ENCODE assay signal across 8 cellular contexts in genomic region chr1:36342426-36343185, GRCh38. TPM values are rescaled to one million over a fixed set of nuclear protein-coding genes. Genes with fewer than 3 reads are reported as not detected.
DNase-seq lines count a peak whose midpoint lies in the region; ATAC-seq and TF ChIP-seq lines count a peak whose summit lies in the region.

No MANE protein-coding gene starts in this region.

- intact Hi-C loops in HCT116 (cut with micrococcal nuclease), result loop anchor here (1.0 kb wide), 1 partner anchor 79 kb away; no protein-coding TSS in a partner anchor
- intact Hi-C loops in body of pancreas (cut with DNase I), result no loop called here

- ATAC-seq in HCT116 (peak; percentile 90), body of pancreas (peak; percentile 29), GM21825 (IDR thresholded peaks at IDR 0.05; ENCODE audit: unreplicated experiment) (no peak)

- no peaks in the 10 kb centered on the region for H4K20me1 ChIP-seq in HCT116 (ENCODE audit: insufficient read depth)

- DNase-seq in AML-193 (lab: John Stamatoyannopoulos, UW) (peak; percentile 37 to 45), HCT116 (ENCODE audit: low read depth, low spot score) (no peak), T follicular helper cell (ENCODE audit: low read depth) (peak; percentile 57), body of pancreas (peak in 3 of 4 donors; percentile 39 to 58 (median 42)), kidney glomerular epithelial cell (lab: John Stamatoyannopoulos, UW) (peak; percentile 64), cerebellar nuclear complex (lab: John Stamatoyannopoulos, UW) (no peak)
- DNase-seq in stimulated activated CD8-positive, alpha-beta memory T cell treated with anti-CD3 and anti-CD28 coated beads, Interleukin-15, amount 100 ng/mL, for 1 hour (ENCODE audit: low read depth), result peak; percentile 44

- CTCF ChIA-PET in HCT116 (lab: Charles Lee), result interaction anchor here (0.6 to 1.9 kb wide), 9 partner anchors 8 to 193 kb away, joined by 3 to 8 read pairs (median 4); partner anchors contain the start of gene TRAPPC3

- H3K4me3 ChIP-seq in HCT116 (replicated peaks in 1 of 2; ENCODE audit: low read depth in 1 of 2, low read length in 2 of 2), result no peak overlapping the region
- no peak overlapping the region for H3K4me3 ChIP-seq in body of pancreas

- no peak overlapping the region for H3K9ac ChIP-seq in HCT116 (ENCODE audit: low read length)

- peaks cover 0 to 6% of the 10 kb centered on the region in 2 experiments; a peak in 1 of 4 replicates for H3K4me1 ChIP-seq in HCT116 (ENCODE audit: control insufficient read depth in 1 of 2, insufficient read depth in 2 of 2, low read length in 2 of 2)
- no peaks in the 10 kb centered on the region for H3K4me1 ChIP-seq in body of pancreas

- H3K36me3 ChIP-seq in HCT116 (ENCODE audit: control insufficient read depth in 1 of 2, insufficient read depth in 2 of 2, low read length in 2 of 2) (peaks cover 5 to 10% of the 10 kb centered on the region in 2 experiments; a peak in 3 of 4 replicates), body of pancreas (replicated peaks in 1 of 2; ENCODE audit: insufficient read depth in 1 of 2, low read depth in 2 of 2) (peaks cover 0 to 31% of the 10 kb centered on the region in 2 donors)

- H3K27me3 ChIP-seq in HCT116 (ENCODE audit: insufficient read depth, low read length), result no peaks in the 10 kb centered on the region
- H3K27me3 ChIP-seq in body of pancreas, result no peaks in the 10 kb centered on the region

- H3K9me3 ChIP-seq in HCT116 (ENCODE audit: control insufficient read depth in 1 of 2, insufficient read depth in 1 of 2, low read depth in 1 of 2, low read length in 2 of 2) (no peaks in the 10 kb centered on the region), body of pancreas (no peaks in the 10 kb centered on the region)

- 73 to 78% methylated on average over 4 to 10 of the region's 10 CpGs for WGBS in body of pancreas, 2 donors

- TF ChIP-seq CTCF in HCT116 (IDR thresholded peaks at IDR 0.05 in 2 of 3, conservative IDR thresholded peaks at IDR 0.05 in 1 of 3; ENCODE audit: borderline replicate concordance in 1 of 3, insufficient read depth in 1 of 3, low read depth in 2 of 3, low read length in 2 of 3), result peak; percentile 75 to 87 (median 83)
- TF ChIP-seq CTCF in body of pancreas (IDR thresholded peaks at IDR 0.05), result peak; percentile 26 to 53 (median 46)

- no peaks in the 10 kb centered on the region for H3K9me2 ChIP-seq in HCT116 (ENCODE audit: insufficient read depth)

- TF ChIP-seq RAD21 in HCT116 (IDR thresholded peaks at IDR 0.05; ENCODE audit: low read depth), result peak; percentile 97

- BruUV-seq in HCT116 (replicated peaks; lab: Mats Ljungman, UMichigan), result no TSS peak

- no peaks in the 10 kb centered on the region for H3K79me2 ChIP-seq in HCT116 (ENCODE audit: insufficient read depth, low read length)

- no peak for TF ChIP-seq POLR2A in HCT116 (IDR thresholded peaks at IDR 0.05; ENCODE audit: borderline replicate concordance, extremely low read depth, insufficient read depth, insufficient read length)
- no peak for TF ChIP-seq POLR2A in body of pancreas (IDR thresholded peaks at IDR 0.05)

- H2AFZ ChIP-seq in HCT116 (ENCODE audit: low read depth, low read length, poor library complexity, severe bottlenecking), result no peak overlapping the region

- H3K27ac ChIP-seq in HCT116 (ENCODE audit: low read depth, low read length) (0 out of 2 replicates have a peak overlapping the region, but pooled peaks have one; percentile 11), body of pancreas (no peak overlapping the region)

- POLR2A ChIA-PET in HCT116 (lab: Charles Lee), result interaction anchor here (1.0 kb wide), 1 partner anchor 58 kb away, joined by 3 read pairs; no protein-coding TSS in a partner anchor

- H3K4me2 ChIP-seq in HCT116 (ENCODE audit: low read length), result no peak overlapping the region; the same call in 1 of the 2 replicates

- RAD21 ChIA-PET in HCT116 (lab: Charles Lee; ENCODE audit: low non-redundant PET in 1 of 2, low total read pairs in 2 of 2, uncharacterized antibody in 2 of 2, unreplicated experiment in 2 of 2), result interaction anchor here (0.5 to 1.0 kb wide), 3 partner anchors 29 to 76 kb away, joined by 3 to 4 read pairs (median 3); no protein-coding TSS in a partner anchor

TF ChIP-seq in HCT116, 20 proteins besides CTCF, POLR2A, EP300 and RAD21:
- TF ChIP-seq CEBPB (IDR thresholded peaks at IDR 0.05; ENCODE audit: low read depth), result no peak
- TF ChIP-seq YY1 (IDR thresholded peaks at IDR 0.05; ENCODE audit: extremely low read depth, insufficient replicate concordance, low read depth, low read length), result no peak
- no peak for TF ChIP-seq EGR1 (IDR thresholded peaks at IDR 0.05; ENCODE audit: low read depth)
- no peak for TF ChIP-seq SRF (IDR thresholded peaks at IDR 0.05; ENCODE audit: low read depth)
- TF ChIP-seq SIN3A (IDR thresholded peaks at IDR 0.05; ENCODE audit: low read depth), result no peak
- no peak for TF ChIP-seq POLR2AphosphoS5 (IDR thresholded peaks at IDR 0.05; ENCODE audit: low read depth, low read length)
- no peak for TF ChIP-seq REST (IDR thresholded peaks at IDR 0.05; ENCODE audit: low read depth)
- TF ChIP-seq EZH2phosphoT487 (IDR thresholded peaks at IDR 0.05; ENCODE audit: borderline replicate concordance), result no peak

RNA-seq across cellular contexts. Expression of gene EVA1B, which starts 19.2 kb away (rescaled TPM):
- total RNA-seq in HCT116 (2021; ENCODE audit: unreplicated experiment) (25.1 TPM), body of pancreas (10 to 100 TPM; 32.2 to 32.3 TPM)
- 31.1 and 33.3 TPM in 2 replicates for polyA plus RNA-seq in HCT116 (2012)

RNA-seq across cellular contexts. Expression of gene SH3D21, which starts 36.4 kb away (rescaled TPM):
- total RNA-seq in HCT116 (2021; ENCODE audit: unreplicated experiment) (9.3 TPM), body of pancreas (under 1 TPM; 0.33 to 0.52 TPM)
- polyA plus RNA-seq in HCT116 (2012), result 5.4 and 6.9 TPM in 2 replicates

RNA-seq across cellular contexts. Expression of gene STK40, which starts 43.1 kb away (rescaled TPM):
- total RNA-seq in HCT116 (2021; ENCODE audit: unreplicated experiment), result 33.9 TPM
- polyA plus RNA-seq in HCT116 (2012), result 32.4 and 34.9 TPM in 2 replicates
- total RNA-seq in body of pancreas, result 10 to 100 TPM; 25.2 to 30.3 TPM

RNA-seq across cellular contexts. Expression of gene LSM10, which starts 55.1 kb away (rescaled TPM):
- 49.5 TPM for total RNA-seq in HCT116 (2021; ENCODE audit: unreplicated experiment)
- polyA plus RNA-seq in HCT116 (2012), result 62.3 and 62.4 TPM in 2 replicates
- total RNA-seq in body of pancreas, result 10 to 100 TPM; 12.2 to 21.8 TPM

Comparison
In these comparisons a context has a peak if more than half of its experiments do, and no peak if none do; other contexts are left out.
1. DNase-seq: peak in AML-193 (2 of 2), T follicular helper cell (single experiment), body of pancreas (3 of 4), kidney glomerular epithelial cell (single experiment) and stimulated activated CD8-positive, alpha-beta memory T cell treated with anti-CD3 and anti-CD28 coated beads, Interleukin-15, amount 100 ng/mL, for 1 hour (single experiment); none in HCT116 (single experiment) and cerebellar nuclear complex (0 of 2).